34 cellular contexts compared by ENCODE assay signal in the genomic region with DNA sequence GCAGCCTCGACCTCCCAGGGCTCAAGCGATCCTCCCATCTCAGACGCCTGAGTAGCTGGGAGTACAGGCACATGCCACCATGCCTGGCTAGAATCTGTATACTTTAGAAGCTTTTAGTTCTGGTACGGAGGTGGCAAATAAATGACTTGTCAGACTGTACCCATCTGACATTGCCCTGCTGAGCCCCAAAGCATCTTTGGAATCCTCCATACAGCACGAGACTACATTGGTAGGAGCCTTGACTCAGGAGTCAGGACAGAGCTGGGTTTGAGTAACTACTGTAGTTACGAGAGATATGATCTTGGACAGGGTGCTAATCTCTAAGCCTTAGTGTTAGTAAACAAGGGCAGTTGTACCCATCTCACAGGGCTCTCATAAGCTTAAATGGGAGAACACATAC.
"Had no signal": no experiment of that assay in that cellular context is flagged by ENCODE, and none has a peak within 500 bp of the region (broad histone marks: within the 10 kb centered on the region; RNA-seq: fewer than 3 reads in every experiment).

No MANE protein-coding gene starts in this region.

- H3K36me3 ChIP-seq: MG63 had no signal

- H3K4me3 ChIP-seq: MG63 had no signal

- H3K9me3 ChIP-seq: MG63 had no signal

- H3K9ac ChIP-seq: KMS-11 had no signal

- H3K27ac ChIP-seq: KMS-11 had no signal

- H3K27me3 ChIP-seq: MG63 had no signal

- H3K4me2 ChIP-seq: KMS-11 had no signal

- DNase-seq: Karpas-422, Kasumi-1, KBM-7, KG1, MG63, MM.1S, MV-4-11, NCI-H1048, NCI-H1092, NCI-H1092 treated with DMSO at 0.1 percent for 48 hours, NCI-H1105 treated with DMSO at 0.1 percent for 48 hours, NCI-H1417, NCI-H1417 treated with DMSO at 0.1 percent for 48 hours, NCI-H1436, NCI-H1436 treated with DMSO at 0.1 percent for 48 hours, NCI-H146, NCI-H1694, NCI-H1694 treated with DMSO at 0.1 percent for 48 hours, NCI-H187, NCI-H187 treated with DMSO at 0.1 percent for 48 hours, NCI-H1930, NCI-H2029, NCI-H2029 treated with DMSO at 0.1 percent for 48 hours, NCI-H2081, NCI-H2081 treated with DMSO at 0.1 percent for 48 hours, NCI-H2107, NCI-H2171, NCI-H2171 treated with DMSO at 0.1 percent for 48 hours, NCI-H2227 treated with DMSO at 0.1 percent for 48 hours, NCI-H226, NCI-H345, NCI-H446, NCI-H446 treated with DMSO at 0.1 percent for 48 hours had no signal
